Comparison of ENCODE assay signal across 22 cellular contexts in genomic region chrX:39293203-39293602, GRCh38.
"Had no signal": no experiment of that assay in that cellular context is flagged by ENCODE, and none has a peak within 500 bp of the region (broad histone marks: within the 10 kb centered on the region; RNA-seq: fewer than 3 reads in every experiment).

No MANE protein-coding gene starts in this region.

- H3K27ac Mint-ChIP-seq: dendritic cell treated with granulocyte-macrophage colony-stimulating factor and Interleukin-4, amounts not matched to agents 40 ng/mL and 50 ng/mL, for 4 days; natural killer cell treated with Interleukin-12 subunit alpha and Interleukin-12 subunit beta and Interleukin-15 and Interleukin-18, amount 100 ng/mL, for 72 hours; T-cell had no signal

- H3K36me3 ChIP-seq: adrenal gland, ascending aorta, brain microvascular endothelial cell, heart right ventricle, ovary, prostate gland, spleen, uterus, WERI-Rb-1 had no signal

- H3K27me3 Mint-ChIP-seq: dendritic cell treated with granulocyte-macrophage colony-stimulating factor and Interleukin-4, amounts not matched to agents 40 ng/mL and 50 ng/mL, for 4 days; T-cell had no signal

- H3K36me3 Mint-ChIP-seq: natural killer cell treated with Interleukin-12 subunit alpha and Interleukin-12 subunit beta and Interleukin-15 and Interleukin-18, amount 100 ng/mL, for 72 hours had no signal

- H3K9me3 ChIP-seq: adrenal gland, ascending aorta, heart right ventricle, ovary, prostate gland, testis, uterus had no signal

- H3K27me3 ChIP-seq: ascending aorta, brain microvascular endothelial cell, heart right ventricle, ovary, testis had no signal

- H3K4me1 ChIP-seq: adrenal gland, ascending aorta, heart right ventricle, prostate gland, spleen, testis, uterus had no signal

- H3K27ac ChIP-seq: adrenal gland, ascending aorta, brain microvascular endothelial cell, heart right ventricle, ovary, prostate gland, spleen, testis, uterus, WERI-Rb-1 had no signal

- H3K9me3 Mint-ChIP-seq: dendritic cell treated with granulocyte-macrophage colony-stimulating factor and Interleukin-4, amounts not matched to agents 40 ng/mL and 50 ng/mL, for 4 days had no signal

- DNase-seq: activated CD4-positive, CD25-positive, alpha-beta regulatory T cell treated with anti-CD3 and anti-CD28 coated beads, Interleukin-2, amount 50 U/mL, for 72 hours; activated naive CD4-positive, alpha-beta T cell treated with Interleukin-2 at 50 U/mL for 16 hours; adrenal gland; brain microvascular endothelial cell; caudate nucleus; effector CD4-positive, alpha-beta T cell; heart right ventricle; islet precursor cell; left cardiac atrium; midbrain; ovary; spleen; stimulated activated CD4-positive, alpha-beta T cell treated with anti-CD3 and anti-CD28 coated beads, Interleukin-4, amount 100 ng/mL, for 4 hours; T-cell; testis; trophoblast cell; uterus; WERI-Rb-1 had no signal

- ATAC-seq: heart right ventricle; left cardiac atrium; natural killer cell treated with Interleukin-12 subunit alpha and Interleukin-12 subunit beta and Interleukin-15 and Interleukin-18, amount 100 ng/mL, for 72 hours; T-cell had no signal

- H3K4me3 Mint-ChIP-seq: dendritic cell treated with granulocyte-macrophage colony-stimulating factor and Interleukin-4, amounts not matched to agents 40 ng/mL and 50 ng/mL, for 4 days; natural killer cell treated with Interleukin-12 subunit alpha and Interleukin-12 subunit beta and Interleukin-15 and Interleukin-18, amount 100 ng/mL, for 72 hours; T-cell had no signal

- H3K4me3 ChIP-seq: adrenal gland, ascending aorta, heart right ventricle, ovary, prostate gland, spleen, testis, uterus had no signal
